9 cellular contexts compared by ENCODE assay signal in the genomic region with DNA sequence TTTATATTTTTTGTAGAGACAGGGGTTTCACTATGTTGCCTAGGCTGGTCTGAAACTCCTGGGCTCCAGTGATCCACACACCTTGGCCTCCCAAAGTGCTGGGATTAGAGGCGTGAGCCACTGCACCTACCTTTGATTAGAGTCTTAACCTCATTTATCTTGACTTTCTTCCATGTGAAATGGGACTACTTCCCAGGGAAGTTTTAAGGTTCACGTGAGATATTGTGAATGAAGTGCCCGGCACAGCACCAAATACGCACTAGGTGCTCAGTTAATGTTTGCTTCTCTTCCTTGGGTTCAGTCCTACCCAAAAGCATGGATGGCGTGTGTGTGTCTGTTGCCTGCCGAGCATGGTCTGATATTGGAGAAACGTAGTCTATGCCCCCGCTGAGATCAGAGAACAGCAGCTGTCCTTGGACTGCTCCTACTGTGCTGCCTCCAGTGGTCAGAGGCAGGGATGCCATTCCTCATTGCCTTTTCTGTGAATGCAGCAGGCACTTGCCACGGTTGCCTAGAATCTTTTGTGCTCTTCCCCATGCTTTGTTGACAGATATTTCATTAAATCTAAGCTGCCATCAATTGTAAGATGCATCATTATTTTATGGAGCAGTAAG. TPM values are rescaled to one million over a fixed set of nuclear protein-coding genes. Genes with fewer than 3 reads are reported as not detected.
DNase-seq lines count a peak whose midpoint lies in the region; ATAC-seq and TF ChIP-seq lines count a peak whose summit lies in the region.
"Had no signal": no experiment of that assay in that cellular context is flagged by ENCODE, and none has a peak within 500 bp of the region (broad histone marks: within the 10 kb centered on the region; RNA-seq: fewer than 3 reads in every experiment).

No MANE protein-coding gene starts in this region.

- no peaks in the 10 kb centered on the region for H3K36me3 ChIP-seq in OCI-LY7 (ENCODE audit: insufficient read depth, low read length)

- H3K4me3 Mint-ChIP-seq in osteocyte (ENCODE audit: unreplicated experiment) (no peak overlapping the region), T-helper 17 cell (no peak overlapping the region)
- H3K4me3 Mint-ChIP-seq: activated B cell treated with CpG ODN at 0.5 μM for 24 hours had no signal

- no peaks in the 10 kb centered on the region for H3K9me3 ChIP-seq in OCI-LY7 (ENCODE audit: low read length)
- no peaks in the 10 kb centered on the region for H3K9me3 ChIP-seq in T-helper 17 cell (ENCODE audit: control insufficient read depth, low read length, poor library complexity, severe bottlenecking)

- H3K4me1 Mint-ChIP-seq in osteocyte (ENCODE audit: unreplicated experiment), result no peaks in the 10 kb centered on the region
- H3K4me1 Mint-ChIP-seq in T-helper 17 cell, result no peaks in the 10 kb centered on the region
- H3K4me1 Mint-ChIP-seq: activated B cell treated with CpG ODN at 0.5 μM for 24 hours had no signal

- H3K36me3 Mint-ChIP-seq in osteocyte (ENCODE audit: unreplicated experiment) (no peaks in the 10 kb centered on the region), T-helper 17 cell (ENCODE audit: low read depth) (no peaks in the 10 kb centered on the region)

- H3K4me3 ChIP-seq in OCI-LY7 (ENCODE audit: low read depth, low read length, poor library complexity, severe bottlenecking), result no peak overlapping the region

- no peak overlapping the region for H3K27ac ChIP-seq in OCI-LY7 (ENCODE audit: low read depth, low read length, poor library complexity, severe bottlenecking)

- H3K9me2 ChIP-seq in OCI-LY7 (ENCODE audit: insufficient read depth, low read length), result no peaks in the 10 kb centered on the region

- H3K27me3 Mint-ChIP-seq in osteocyte (ENCODE audit: unreplicated experiment) (peaks cover 29% of the 10 kb centered on the region), T-helper 17 cell (peaks cover 6% of the 10 kb centered on the region)

- POLR2A ChIA-PET in OCI-LY7 (lab: Charles Lee), result no interaction called here

- H3K4me1 ChIP-seq in OCI-LY7 (ENCODE audit: insufficient read depth, low read length, poor library complexity, severe bottlenecking), result no peaks in the 10 kb centered on the region

- BruUV-seq in OCI-LY7 (replicated peaks; lab: Mats Ljungman, UMichigan), result no TSS peak

- TF ChIP-seq POLR2A in erythroblast (IDR thresholded peaks at IDR 0.05; ENCODE audit: low read length), result no peak

- DNase-seq in G401 (ENCODE audit: low spot score) (peak; percentile 26), OCI-LY7 (ENCODE audit: low spot score) (no peak), erythroblast (lab: John Stamatoyannopoulos, UW) (peak; percentile 21 to 24), osteocyte (ENCODE audit: extremely low spot score, unreplicated experiment) (peak; percentile 76), T-helper 17 cell (no peak), sciatic nerve (ENCODE audit: low spot score) (no peak)
- DNase-seq in activated naive CD4-positive, alpha-beta T cell treated with Interleukin-2 at 50 U/mL for 16 hours, result no peak
- DNase-seq: activated B cell treated with CpG ODN at 0.5 μM for 24 hours had no signal

- no peaks in the 10 kb centered on the region for H3K79me2 ChIP-seq in OCI-LY7 (ENCODE audit: insufficient read depth, low read depth, low read length)

- H3K4me2 ChIP-seq in OCI-LY7 (ENCODE audit: low read length), result no peak overlapping the region

- TF ChIP-seq CTCF in OCI-LY7 (conservative IDR thresholded peaks at IDR 0.05; ENCODE audit: low read length), result peak; percentile 68
- TF ChIP-seq CTCF in osteocyte (IDR thresholded peaks at IDR 0.05), result peak; percentile 66

- in situ Hi-C loops in G401 (cut with HindIII; ENCODE audit: low sequenced_read_pairs), result no loop called here

- H3K9me3 Mint-ChIP-seq in osteocyte (ENCODE audit: unreplicated experiment), result no peaks in the 10 kb centered on the region
- H3K9me3 Mint-ChIP-seq: activated B cell treated with CpG ODN at 0.5 μM for 24 hours had no signal

- ATAC-seq in HG03175 (IDR thresholded peaks at IDR 0.05; ENCODE audit: unreplicated experiment) (peak; percentile 70), T-helper 17 cell (no peak), sciatic nerve (no peak)

- no peak overlapping the region for H3K27ac Mint-ChIP-seq in osteocyte (ENCODE audit: unreplicated experiment)
- H3K27ac Mint-ChIP-seq in T-helper 17 cell, result no peak overlapping the region
- H3K27ac Mint-ChIP-seq: activated B cell treated with CpG ODN at 0.5 μM for 24 hours had no signal

- H4K20me1 ChIP-seq in OCI-LY7 (ENCODE audit: insufficient read depth, low read length), result no peaks in the 10 kb centered on the region

- H2AFZ ChIP-seq in OCI-LY7 (ENCODE audit: low read length), result no peak overlapping the region

- intact Hi-C loops in OCI-LY7 (cut with micrococcal nuclease; ENCODE audit: unreplicated experiment) (no loop called here), sciatic nerve (cut with DNase I) (no loop called here)

- CTCF ChIA-PET in OCI-LY7 (lab: Charles Lee; ENCODE audit: unreplicated experiment), result no interaction called here

RNA-seq across cellular contexts. Expression of a gene that starts 12.3 kb away (rescaled TPM):
- total RNA-seq in G401 (2014; rRNA removed; shearing (Covaris generic)), result 0.03 TPM in 1 of 2 replicates, not detected in the other
- total RNA-seq in OCI-LY7 (2014; rRNA removed; shearing (Covaris generic)), result 0.06 and 0.18 TPM in 2 replicates
- total RNA-seq in OCI-LY7 (2022) (1.4 and 3.7 TPM in 2 replicates), osteocyte (not detected in 2 replicates), T-helper 17 cell (under 1 TPM in 1 of 2 donors, not detected in 1; 0.02 TPM), sciatic nerve (0.27 TPM)

Comparison
In these comparisons a context has a peak if more than half of its experiments do, and no peak if none do; other contexts are left out.
1. DNase-seq: peak in G401 (single experiment), erythroblast (2 of 2) and osteocyte (single experiment); none in OCI-LY7 (single experiment), activated naive CD4-positive, alpha-beta T cell treated with Interleukin-2 at 50 U/mL for 16 hours (single experiment), T-helper 17 cell (0 of 3) and sciatic nerve (single experiment).